Comparison of ENCODE assay signal across 16 cellular contexts in the genomic region with DNA sequence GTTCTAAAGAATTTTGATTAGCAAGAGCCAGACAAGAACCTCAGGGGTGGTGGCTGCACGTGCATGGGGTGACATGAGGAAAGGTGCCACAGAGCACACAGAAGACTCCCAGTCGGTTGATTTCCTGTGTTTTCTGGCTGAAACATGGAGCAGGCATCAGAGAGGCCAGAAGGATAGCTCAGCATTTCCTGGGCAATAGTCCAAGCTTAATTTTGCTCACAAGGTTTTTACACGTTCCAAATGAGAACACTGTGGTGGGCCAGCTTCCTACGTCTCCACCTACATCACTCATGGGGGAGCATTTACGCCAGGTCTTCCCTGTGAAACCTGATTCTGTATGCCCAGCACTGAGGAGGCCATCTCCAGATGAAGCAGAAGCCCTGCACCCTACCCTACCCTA.
DNase-seq lines count a peak whose midpoint lies in the region; ATAC-seq lines count a peak whose summit lies in the region.
"Had no signal": no experiment of that assay in that cellular context is flagged by ENCODE, and none has a peak within 500 bp of the region (broad histone marks: within the 10 kb centered on the region; RNA-seq: fewer than 3 reads in every experiment).

No MANE protein-coding gene starts in this region.

- no peak for ATAC-seq in GM21529 (IDR thresholded peaks at IDR 0.05; ENCODE audit: unreplicated experiment)
- ATAC-seq: CD8-positive, alpha-beta T cell; GM12878 had no signal

- in situ Hi-C loops in G401 (cut with HindIII; ENCODE audit: low sequenced_read_pairs) = no loop called here

- peak; percentile 16 for DNase-seq in Ammon's horn (ENCODE audit: low spot score)
- peak; percentile 99 for DNase-seq in G401 (ENCODE audit: low spot score)
- DNase-seq in cerebellar cortex (ENCODE audit: low spot score) = peak; percentile 98
- peak; percentile 22 for DNase-seq in inferior parietal cortex (ENCODE audit: extremely low spot score)
- no peak for DNase-seq in hepatic stellate cell (ENCODE audit: low spot score)
- no peak for DNase-seq in activated naive CD4-positive, alpha-beta T cell treated with Interleukin-2 at 50 U/mL for 16 hours
- DNase-seq: CD4-positive, CD25-positive, alpha-beta regulatory T cell; CD8-positive, alpha-beta T cell; DMS153; DND-41; GDM1; GM23248; H7; HCEC 1CT had no signal

Comparison
In these comparisons a context has a peak if more than half of its experiments do, and no peak if none do; other contexts are left out.
1. DNase-seq: peak in Ammon's horn (single experiment), G401 (single experiment), cerebellar cortex (single experiment) and inferior parietal cortex (single experiment); none in hepatic stellate cell (single experiment) and activated naive CD4-positive, alpha-beta T cell treated with Interleukin-2 at 50 U/mL for 16 hours (single experiment).